18 cellular contexts compared by ENCODE assay signal in genomic region chr1:32767156-32767555, GRCh38. TPM values are rescaled to one million over a fixed set of nuclear protein-coding genes. Genes with fewer than 3 reads are reported as not detected.
A peak's percentile ranks its signal among the peaks of the same experiment; 100 is the strongest.
DNase-seq lines count a peak whose midpoint lies in the region; ATAC-seq, FAIRE-seq and TF ChIP-seq lines count a peak whose summit lies in the region.
"Had no signal": no experiment of that assay in that cellular context is flagged by ENCODE, and none has a peak within 500 bp of the region (broad histone marks: within the 10 kb centered on the region; RNA-seq: fewer than 3 reads in every experiment).

No MANE protein-coding gene starts in this region.

- WGBS in K562 (ENCODE audit: insufficient coverage, low coverage, missing lambda C conversion rate): 79% methylated on average over 8 of the region's 8 CpGs
- 21 to 48% (median 44%) methylated on average over 8 of the region's 8 CpGs for WGBS in stomach, 5 donors

- H3K27me3 ChIP-seq in HUES48 (ENCODE audit: control insufficient read depth, insufficient read depth, low read length): no peaks in the 10 kb centered on the region
- H3K27me3 ChIP-seq in K562 (ENCODE audit: control insufficient read depth in 2 of 2, insufficient read depth in 2 of 2, low read length in 2 of 2): no peaks in the 10 kb centered on the region
- H3K27me3 ChIP-seq in lower lobe of right lung (ENCODE audit: low read depth): no peaks in the 10 kb centered on the region
- no peaks in the 10 kb centered on the region for H3K27me3 ChIP-seq in stomach
- H3K27me3 ChIP-seq: BLaER1 treated with 17β-estradiol and CSF1 and Interleukin-3, amounts not matched to agents 10 nM and 100 nM had no signal

- no peak overlapping the region for H3K4me2 ChIP-seq in K562 (ENCODE audit: insufficient read depth, low read length)

- TF ChIP-seq CTCF in K562 (IDR thresholded peaks at IDR 0.05 in 2 of 3, conservative IDR thresholded peaks at IDR 0.05 in 1 of 3; ENCODE audit: insufficient read depth in 2 of 3, low read depth in 1 of 3, low read length in 3 of 3) (no peak), lower lobe of right lung (IDR thresholded peaks at IDR 0.05) (no peak), stomach (IDR thresholded peaks at IDR 0.05) (no peak)

- H3K27ac ChIP-seq in HUES48 (ENCODE audit: low read depth, low read length) (peak overlapping the region; percentile 91), K562 (ENCODE audit: extremely low read depth, low read depth, low read length) (no peak overlapping the region), lower lobe of right lung (peak overlapping the region; percentile 31), stomach (peak overlapping the region; percentile 65 to 92 (median 72))
- H3K27ac ChIP-seq: BLaER1 treated with 17β-estradiol and CSF1 and Interleukin-3, amounts not matched to agents 10 nM and 100 nM; cardiac muscle cell had no signal

- POLR2A ChIA-PET in K562 (lab: Yijun Ruan, JAX): no interaction called here

- DNase-seq in K562 (ENCODE audit: extremely low read depth in 1 of 4, low spot score in 3 of 4) (no peak), lower lobe of right lung (peak; percentile 17), stomach (no peak), medulla oblongata (ENCODE audit: extremely low spot score) (no peak)
- DNase-seq in activated CD4-positive, alpha-beta T cell treated with anti-CD3 and anti-CD28 coated beads for 4 hours: no peak
- no peak for DNase-seq in activated naive CD8-positive, alpha-beta T cell treated with anti-CD3 and anti-CD28 coated beads, Interleukin-2, amount 50 U/mL, for 24 hours
- DNase-seq in stimulated activated CD4-positive, alpha-beta T cell treated with anti-CD3 and anti-CD28 coated beads, Interleukin-4, amount 100 ng/mL, for 1 hour: no peak
- DNase-seq: activated CD8-positive, alpha-beta memory T cell treated with anti-CD3 and anti-CD28 coated beads, Interleukin-2, amount 50 U/mL, for 48 hours; activated naive CD4-positive, alpha-beta T cell treated with anti-CD3 and anti-CD28 coated beads, Interleukin-2, amount 10 ng/mL, durations not matched to agents 7 days and 5 days; NCI-H1694; NCI-H69; stimulated activated naive B cell treated with anti-CD40 and anti-IgM and Interleukin-4, amounts not matched to agents 10 μg/mL and 1 μg/mL and 100 μg/mL, for 72 hours; T-helper 17 cell had no signal

- H3K79me2 ChIP-seq in K562 (ENCODE audit: control insufficient read depth, insufficient read depth, low read length): peaks cover 20% of the 10 kb centered on the region

- peaks cover 21% of the 10 kb centered on the region; the same call in 1 of the 2 replicates for H4K20me1 ChIP-seq in K562 (replicated peaks; ENCODE audit: control insufficient read depth, insufficient read depth, low read length)

- no TSS peak for BruUV-seq in K562 (replicated peaks; lab: Mats Ljungman, UMichigan)

- no peaks in the 10 kb centered on the region for H3K27me3 Mint-ChIP-seq in activated naive CD8-positive, alpha-beta T cell treated with anti-CD3 and anti-CD28 coated beads, Interleukin-2, amount 50 U/mL, for 24 hours
- H3K27me3 Mint-ChIP-seq: stimulated activated naive B cell treated with anti-CD40 and anti-IgM and Interleukin-4, amounts not matched to agents 10 μg/mL and 1 μg/mL and 100 μg/mL, for 72 hours; T-helper 17 cell had no signal

- intact Hi-C loops in K562 (cut with micrococcal nuclease): no loop called here
- intact Hi-C loops in lower lobe of right lung (cut with DNase I): no loop called here
- intact Hi-C loops in stomach (cut with DNase I; ENCODE audit: low total_unique reads): no loop called here

- ATAC-seq in K562 (no peak), lower lobe of right lung (peak in 1 of 2 donors; percentile 2)
- no peak for ATAC-seq in activated naive CD8-positive, alpha-beta T cell treated with anti-CD3 and anti-CD28 coated beads, Interleukin-2, amount 50 U/mL, for 24 hours
- ATAC-seq: activated CD4-positive, CD25-positive, alpha-beta regulatory T cell treated with anti-CD3 and anti-CD28 coated beads, Interleukin-2, amount 50 U/mL, for 24 hours; stimulated activated naive B cell treated with anti-CD40 and anti-IgM and Interleukin-4, amounts not matched to agents 10 μg/mL and 1 μg/mL and 100 μg/mL, for 72 hours; T-helper 17 cell had no signal

- peaks cover 25% of the 10 kb centered on the region for H3K4me1 ChIP-seq in HUES48 (ENCODE audit: control insufficient read depth, insufficient read depth, low read length)
- H3K4me1 ChIP-seq in K562 (replicated peaks in 1 of 2; ENCODE audit: control insufficient read depth in 2 of 2, insufficient read depth in 2 of 2, low read length in 2 of 2): peaks cover 11 to 44% of the 10 kb centered on the region in 2 experiments; a peak in 4 of 5 replicates
- H3K4me1 ChIP-seq in lower lobe of right lung: peaks cover 59% of the 10 kb centered on the region
- H3K4me1 ChIP-seq in stomach: peaks cover 56 to 92% (median 76%) of the 10 kb centered on the region in 4 donors

- H3K9me1 ChIP-seq in K562 (ENCODE audit: control insufficient read depth, insufficient read depth, low read length): peaks cover 3% of the 10 kb centered on the region

- CTCF ChIA-PET in K562 (lab: Yijun Ruan, JAX; ENCODE audit: low intra/inter-chr PET ratio): no interaction called here

- no peak overlapping the region for H3K27ac Mint-ChIP-seq in activated naive CD8-positive, alpha-beta T cell treated with anti-CD3 and anti-CD28 coated beads, Interleukin-2, amount 50 U/mL, for 24 hours
- H3K27ac Mint-ChIP-seq: activated naive CD4-positive, alpha-beta T cell treated with anti-CD3 and anti-CD28 coated beads, Interleukin-2, amount 10 ng/mL, durations not matched to agents 7 days and 5 days; stimulated activated naive B cell treated with anti-CD40 and anti-IgM and Interleukin-4, amounts not matched to agents 10 μg/mL and 1 μg/mL and 100 μg/mL, for 72 hours; T-helper 17 cell had no signal

- peak; percentile 59 for FAIRE-seq in K562 (lab: Jason Lieb, UNC)

- no peak for TF ChIP-seq RAD21 in K562 (CRISPR knock-in tag; conservative IDR thresholded peaks at IDR 0.05 in 1 of 2, IDR thresholded peaks at IDR 0.05 in 1 of 2)

- H3K9me3 ChIP-seq in HUES48 (ENCODE audit: control insufficient read depth, insufficient read depth, low read length) (no peaks in the 10 kb centered on the region), K562 (replicated peaks; ENCODE audit: control insufficient read depth, insufficient read depth, low read depth, low read length) (no peaks in the 10 kb centered on the region), lower lobe of right lung (no peaks in the 10 kb centered on the region), stomach (no peaks in the 10 kb centered on the region)
- H3K9me3 ChIP-seq: BLaER1 treated with 17β-estradiol and CSF1 and Interleukin-3, amounts not matched to agents 10 nM and 100 nM had no signal

- peaks cover under 1% of the 10 kb centered on the region for H3K4me1 Mint-ChIP-seq in activated naive CD8-positive, alpha-beta T cell treated with anti-CD3 and anti-CD28 coated beads, Interleukin-2, amount 50 U/mL, for 24 hours
- H3K4me1 Mint-ChIP-seq: activated naive CD4-positive, alpha-beta T cell treated with anti-CD3 and anti-CD28 coated beads, Interleukin-2, amount 10 ng/mL, durations not matched to agents 7 days and 5 days had no signal

- no peaks in the 10 kb centered on the region for H3K36me3 Mint-ChIP-seq in activated naive CD8-positive, alpha-beta T cell treated with anti-CD3 and anti-CD28 coated beads, Interleukin-2, amount 50 U/mL, for 24 hours (ENCODE audit: low read depth)
- H3K36me3 Mint-ChIP-seq: activated naive CD4-positive, alpha-beta T cell treated with anti-CD3 and anti-CD28 coated beads, Interleukin-2, amount 10 ng/mL, durations not matched to agents 7 days and 5 days; stimulated activated naive B cell treated with anti-CD40 and anti-IgM and Interleukin-4, amounts not matched to agents 10 μg/mL and 1 μg/mL and 100 μg/mL, for 72 hours had no signal

- H3K9me3 Mint-ChIP-seq in activated naive CD8-positive, alpha-beta T cell treated with anti-CD3 and anti-CD28 coated beads, Interleukin-2, amount 50 U/mL, for 24 hours: no peaks in the 10 kb centered on the region
- H3K9me3 Mint-ChIP-seq: activated naive CD4-positive, alpha-beta T cell treated with anti-CD3 and anti-CD28 coated beads, Interleukin-2, amount 10 ng/mL, durations not matched to agents 7 days and 5 days; stimulated activated naive B cell treated with anti-CD40 and anti-IgM and Interleukin-4, amounts not matched to agents 10 μg/mL and 1 μg/mL and 100 μg/mL, for 72 hours had no signal

- TF ChIP-seq EP300 in K562 (IDR thresholded peaks at IDR 0.05; ENCODE audit: low read length) (no peak), stomach (IDR thresholded peaks at IDR 0.05) (no peak)

- H2AFZ ChIP-seq in K562 (ENCODE audit: low read depth, low read length): no peak overlapping the region

- H3K4me3 Mint-ChIP-seq in activated naive CD8-positive, alpha-beta T cell treated with anti-CD3 and anti-CD28 coated beads, Interleukin-2, amount 50 U/mL, for 24 hours: no peak overlapping the region
- H3K4me3 Mint-ChIP-seq: activated naive CD4-positive, alpha-beta T cell treated with anti-CD3 and anti-CD28 coated beads, Interleukin-2, amount 10 ng/mL, durations not matched to agents 7 days and 5 days; stimulated activated naive B cell treated with anti-CD40 and anti-IgM and Interleukin-4, amounts not matched to agents 10 μg/mL and 1 μg/mL and 100 μg/mL, for 72 hours; T-helper 17 cell had no signal

- H3K36me3 ChIP-seq in HUES48 (ENCODE audit: control insufficient read depth, insufficient read depth, low read length) (peaks cover 33% of the 10 kb centered on the region), K562 (ENCODE audit: control insufficient read depth, insufficient read depth, low read length) (peaks cover 54% of the 10 kb centered on the region; the same call in 2 of the 3 replicates), lower lobe of right lung (peaks cover 38% of the 10 kb centered on the region), stomach (peaks cover 13 to 59% (median 48%) of the 10 kb centered on the region in 4 donors)
- H3K36me3 ChIP-seq: cardiac muscle cell had no signal

- H3K9ac ChIP-seq in HUES48 (ENCODE audit: low read depth, low read length): 0 out of 2 replicates have a peak overlapping the region, but pooled peaks have one; percentile 18
- no peak overlapping the region for H3K9ac ChIP-seq in K562 (ENCODE audit: insufficient read depth in 1 of 2, low read depth in 2 of 2, low read length in 2 of 2)

- peak overlapping the region; percentile 55 for H3K4me3 ChIP-seq in HUES48 (ENCODE audit: low read depth, low read length)
- H3K4me3 ChIP-seq in K562: no peak overlapping the region
- H3K4me3 ChIP-seq in lower lobe of right lung: no peak overlapping the region
- H3K4me3 ChIP-seq in stomach: no peak overlapping the region
- H3K4me3 ChIP-seq: BLaER1 treated with 17β-estradiol and CSF1 and Interleukin-3, amounts not matched to agents 10 nM and 100 nM; cardiac muscle cell; lung had no signal

- in situ Hi-C loops in K562 (cut with MboI): loop anchor here (10.0 kb wide), 1 partner anchor 52 kb away; no protein-coding TSS in a partner anchor

- TF ChIP-seq POLR2A in K562 (conservative IDR thresholded peaks at IDR 0.05) (no peak), stomach (IDR thresholded peaks at IDR 0.05) (no peak)

RNA-seq across cellular contexts. Expression of gene YARS1, which starts 50.0 kb away (rescaled TPM):
- total RNA-seq in K562 (2011; cell fraction: chromatin; rRNA removed; ENCODE audit: low replicate concordance): 469 and 618 TPM in 2 replicates
- 286 and 302 TPM in 2 replicates for total RNA-seq in K562 (2011; cell fraction: nucleolus; rRNA removed)
- 416 and 469 TPM in 2 replicates for total RNA-seq in K562 (2011; cell fraction: nucleoplasm; rRNA removed)
- total RNA-seq in K562 (2014; rRNA removed): 336 and 418 TPM in 2 replicates
- 207 and 229 TPM in 2 replicates for total RNA-seq in K562 (2014; rRNA removed; fragmentation: Illumina TruSeq; extraction: Trizol)
- 127 TPM in 2 replicates for total RNA-seq in K562 (2015; rRNA removed; fragmentation: Illumina TruSeq; extraction: Trizol)
- total RNA-seq in K562 (2021): 276 and 306 TPM in 2 replicates
- polyA plus RNA-seq in K562 (2011; rRNA removed): 166 and 174 TPM in 2 replicates
- polyA plus RNA-seq in K562 (2011; cell fraction: cytosol; rRNA removed): 69.3 and 114 TPM in 2 replicates
- polyA plus RNA-seq in K562 (2011; cell fraction: nucleus; rRNA removed): 229 and 316 TPM in 2 replicates
- 197 and 532 TPM in 2 replicates for polyA plus RNA-seq in K562 (2012)
- polyA plus RNA-seq in K562 (2014; fragmentation: Illumina TruSeq; extraction: Trizol): 312 and 330 TPM in 2 replicates
- polyA plus RNA-seq in K562 (2014; fragmentation: Nextera tagmentation; extraction: Ambion mirVana): 10 to 100 TPM; 66.2 to 92.8 TPM
- 182 and 201 TPM in 2 replicates for polyA plus RNA-seq in K562 (2014; rRNA removed)
- 215 and 273 TPM in 2 replicates for polyA minus RNA-seq in K562 (2011; rRNA and poly(A)+ RNA removed)
- 116 and 173 TPM in 2 replicates for polyA minus RNA-seq in K562 (2011; cell fraction: cytosol; rRNA and poly(A)+ RNA removed)
- 55.7 and 137 TPM in 2 replicates for polyA minus RNA-seq in K562 (2011; cell fraction: nucleus; rRNA and poly(A)+ RNA removed)
- total RNA-seq in lower lobe of right lung: 96.7 TPM
- 10 to 100 TPM; 26.9 to 99.1 (median 64.4) TPM for total RNA-seq in stomach
- 10 to 100 TPM; 44.5 to 53.0 (median 47.8) TPM for polyA plus RNA-seq in stomach

RNA-seq across cellular contexts. Expression of gene S100PBP, which starts 50.3 kb away (rescaled TPM):
- total RNA-seq in K562 (2011; cell fraction: chromatin; rRNA removed; ENCODE audit: low replicate concordance): 129 and 333 TPM in 2 replicates
- total RNA-seq in K562 (2011; cell fraction: nucleolus; rRNA removed): 72.0 and 90.1 TPM in 2 replicates
- 168 and 289 TPM in 2 replicates for total RNA-seq in K562 (2011; cell fraction: nucleoplasm; rRNA removed)
- total RNA-seq in K562 (2014; rRNA removed) (22.8 and 25.7 TPM in 2 replicates), K562 (2014; rRNA removed; fragmentation: Illumina TruSeq; extraction: Trizol) (60.2 and 71.1 TPM in 2 replicates), K562 (2015; rRNA removed; fragmentation: Illumina TruSeq; extraction: Trizol) (36.3 and 45.2 TPM in 2 replicates), K562 (2021) (39.7 and 51.4 TPM in 2 replicates), lower lobe of right lung (37.5 TPM), stomach (100 to 1,000 TPM in 1 of 5 donors, 10 to 100 TPM in 3, 1 to 10 TPM in 1; 2.9 to 253 (median 40.6) TPM)
- polyA plus RNA-seq in K562 (2011; rRNA removed) (58.9 and 59.8 TPM in 2 replicates), K562 (2014; fragmentation: Illumina TruSeq; extraction: Trizol) (29.4 and 32.9 TPM in 2 replicates), K562 (2014; fragmentation: Nextera tagmentation; extraction: Ambion mirVana) (10 to 100 TPM; 22.9 to 31.8 TPM), K562 (2014; rRNA removed) (29.3 and 37.7 TPM in 2 replicates), stomach (1 to 10 TPM; 5.7 to 9.3 (median 6.7) TPM)
- polyA plus RNA-seq in K562 (2011; cell fraction: cytosol; rRNA removed): 11.6 and 25.9 TPM in 2 replicates
- polyA plus RNA-seq in K562 (2011; cell fraction: nucleus; rRNA removed): 46.3 and 64.2 TPM in 2 replicates
- 17.6 and 23.2 TPM in 2 replicates for polyA plus RNA-seq in K562 (2012)
- polyA minus RNA-seq in K562 (2011; rRNA and poly(A)+ RNA removed): 81.4 and 115 TPM in 2 replicates
- 23.3 and 23.8 TPM in 2 replicates for polyA minus RNA-seq in K562 (2011; cell fraction: cytosol; rRNA and poly(A)+ RNA removed)
- 27.1 and 58.4 TPM in 2 replicates for polyA minus RNA-seq in K562 (2011; cell fraction: nucleus; rRNA and poly(A)+ RNA removed)
